Comparison of ENCODE assay signal across 13 cellular contexts in genomic region chr21:27425574-27425973, GRCh38.
DNase-seq lines count a peak whose midpoint lies in the region; ATAC-seq and TF ChIP-seq lines count a peak whose summit lies in the region.
"Had no signal": no experiment of that assay in that cellular context is flagged by ENCODE, and none has a peak within 500 bp of the region (broad histone marks: within the 10 kb centered on the region; RNA-seq: fewer than 3 reads in every experiment).

No MANE protein-coding gene starts in this region.

- H3K27me3 ChIP-seq in WERI-Rb-1 (ENCODE audit: insufficient read depth, low read depth, severe bottlenecking) (peaks cover 78% of the 10 kb centered on the region), stomach (no peaks in the 10 kb centered on the region)

- H3K4me1 ChIP-seq in stomach = peaks cover 0 to 17% (median 0%) of the 10 kb centered on the region in 4 donors

- H3K4me3 ChIP-seq in WERI-Rb-1 (ENCODE audit: low read depth, low read length) = no peak overlapping the region
- no peak overlapping the region for H3K4me3 ChIP-seq in stomach
- H3K4me3 ChIP-seq: K562 had no signal

- WGBS in stomach, 5 donors = 51 to 64% (median 53%) methylated on average over 3 of the region's 3 CpGs

- no peaks in the 10 kb centered on the region for H3K36me3 ChIP-seq in WERI-Rb-1
- H3K36me3 ChIP-seq in stomach = no peaks in the 10 kb centered on the region

- H3K27ac ChIP-seq in WERI-Rb-1 (no peak overlapping the region), stomach (no peak overlapping the region)

- intact Hi-C loops in stomach (cut with DNase I; ENCODE audit: low total_unique reads) = no loop called here

- no peak for ATAC-seq in HG03135 (IDR thresholded peaks at IDR 0.05; ENCODE audit: unreplicated experiment)
- ATAC-seq: activated naive CD4-positive, alpha-beta T cell treated with anti-CD3 and anti-CD28 coated beads, Interleukin-2, amount 50 U/mL, for 72 hours; effector memory CD8-positive, alpha-beta T cell; K562 had no signal

- no peak for TF ChIP-seq POLR2A in stomach (IDR thresholded peaks at IDR 0.05)

- no peak for TF ChIP-seq EP300 in stomach (IDR thresholded peaks at IDR 0.05)

- no peaks in the 10 kb centered on the region for H3K9me3 ChIP-seq in WERI-Rb-1 (ENCODE audit: severe bottlenecking)
- no peaks in the 10 kb centered on the region for H3K9me3 ChIP-seq in stomach

- DNase-seq in GM03348 (ENCODE audit: low spot score) (peak; percentile 16), SK-N-DZ (ENCODE audit: low spot score) (peak; percentile 78), fibroblast of gingiva (ENCODE audit: low read depth) (peak; percentile 56), renal cortical epithelial cell (ENCODE audit: low read depth) (peak; percentile 33), HT-29 (ENCODE audit: low spot score) (no peak), WERI-Rb-1 (no peak), stomach (no peak)
- DNase-seq: CD4-positive, CD25-positive, alpha-beta regulatory T cell; effector memory CD8-positive, alpha-beta T cell; stimulated activated CD4-positive, alpha-beta T cell treated with anti-CD3 and anti-CD28 coated beads, Interleukin-12 subunit alpha, Interleukin-12 subunit beta, amount 100 ng/mL, for 4 hours had no signal

- no peak for TF ChIP-seq CTCF in WERI-Rb-1 (IDR thresholded peaks at IDR 0.05; ENCODE audit: low read depth, low read length)
- TF ChIP-seq CTCF in stomach (IDR thresholded peaks at IDR 0.05) = no peak

Comparison
In these comparisons a context has a peak if more than half of its experiments do, and no peak if none do; other contexts are left out.
1. DNase-seq: peak in GM03348 (single experiment), SK-N-DZ (single experiment), fibroblast of gingiva (single experiment) and renal cortical epithelial cell (single experiment); none in HT-29 (single experiment), WERI-Rb-1 (single experiment) and stomach (single experiment).